Comparison of ENCODE assay signal across 17 cellular contexts in genomic region chr18:61666876-61667590, GRCh38.
A peak's percentile ranks its signal among the peaks of the same experiment; 100 is the strongest.
DNase-seq lines count a peak whose midpoint lies in the region; ATAC-seq and TF ChIP-seq lines count a peak whose summit lies in the region.
"Had no signal": no experiment of that assay in that cellular context is flagged by ENCODE, and none has a peak within 500 bp of the region (broad histone marks: within the 10 kb centered on the region; RNA-seq: fewer than 3 reads in every experiment).

No MANE protein-coding gene starts in this region.

- peaks cover 22% of the 10 kb centered on the region for H3K4me1 ChIP-seq in GM23338 (ENCODE audit: insufficient read depth)
- H3K4me1 ChIP-seq in iPS DF 6.9 (ENCODE audit: control insufficient read depth, insufficient read depth, low read length) = 0 out of 2 replicates have a peak, but pooled peaks cover 9% of the 10 kb centered on the region

- H3K9me3 Mint-ChIP-seq in GM23338 = no peaks in the 10 kb centered on the region
- H3K9me3 Mint-ChIP-seq in activated naive CD4-positive, alpha-beta T cell treated with anti-CD3 and anti-CD28 coated beads, Interleukin-2, amount 10 ng/mL, durations not matched to agents 7 days and 5 days = no peaks in the 10 kb centered on the region

- no peaks in the 10 kb centered on the region for H3K9me2 ChIP-seq in GM23338 (ENCODE audit: insufficient read depth)

- no peaks in the 10 kb centered on the region for H3K9me3 ChIP-seq in iPS DF 6.9 (ENCODE audit: control insufficient read depth, insufficient read depth, low read length)
- H3K9me3 ChIP-seq: SJCRH30 had no signal

- H3K36me3 Mint-ChIP-seq in GM23338 (ENCODE audit: low read depth) = no peaks in the 10 kb centered on the region
- no peaks in the 10 kb centered on the region for H3K36me3 Mint-ChIP-seq in activated naive CD4-positive, alpha-beta T cell treated with anti-CD3 and anti-CD28 coated beads, Interleukin-2, amount 10 ng/mL, durations not matched to agents 7 days and 5 days
- H3K36me3 Mint-ChIP-seq: CD8-positive, alpha-beta memory T cell had no signal

- ATAC-seq in GM23338 (no peak; the same call in 2 of the 3 replicates), HG03469 (IDR thresholded peaks at IDR 0.05; ENCODE audit: unreplicated experiment) (no peak), HG03045 (IDR thresholded peaks at IDR 0.05; ENCODE audit: unreplicated experiment) (no peak)

- DNase-seq in GM23338 (ENCODE audit: low spot score) (peak; percentile 18), NCI-H146 treated with DMSO at 0.1 percent for 48 hours (lab: John Stamatoyannopoulos, UW; ENCODE audit: unreplicated experiment) (peak; percentile 28), cerebellum (ENCODE audit: low spot score) (peak; percentile 55), iPS DF 6.9 (ENCODE audit: low read depth, low spot score) (peak; percentile 9)
- no peak for DNase-seq in activated naive CD4-positive, alpha-beta T cell treated with anti-CD3 and anti-CD28 coated beads, Interleukin-2, amount 10 ng/mL, durations not matched to agents 7 days and 5 days
- DNase-seq: ACHN; CD8-positive, alpha-beta memory T cell; DMS79 treated with DMSO at 0.1 percent for 48 hours; H7; NCI-H1930; NCI-H2171; NCI-H446 treated with DMSO at 0.1 percent for 48 hours; SJCRH30 had no signal

- H3K4me3 ChIP-seq in GM23338 (no peak overlapping the region), iPS DF 6.9 (ENCODE audit: low read length) (no peak overlapping the region)
- H3K4me3 ChIP-seq: SJCRH30 had no signal

- H3K79me2 ChIP-seq in GM23338 (replicated peaks; ENCODE audit: insufficient read depth) = no peaks in the 10 kb centered on the region

- H3K27ac Mint-ChIP-seq in GM23338 = no peak overlapping the region
- H3K27ac Mint-ChIP-seq in activated naive CD4-positive, alpha-beta T cell treated with anti-CD3 and anti-CD28 coated beads, Interleukin-2, amount 10 ng/mL, durations not matched to agents 7 days and 5 days = no peak overlapping the region
- H3K27ac Mint-ChIP-seq: CD8-positive, alpha-beta memory T cell had no signal

- H3K27ac ChIP-seq in GM23338 (ENCODE audit: low read depth) (no peak overlapping the region), iPS DF 6.9 (ENCODE audit: low read length) (no peak overlapping the region)
- H3K27ac ChIP-seq: HL-60, KMS-11, SJCRH30 had no signal

- CTCF ChIA-PET in activated naive CD4-positive, alpha-beta T cell treated with anti-CD3 and anti-CD28 coated beads, Interleukin-2, amount 10 ng/mL, durations not matched to agents 7 days and 5 days (lab: Charles Lee) = interaction anchor here (0.6 kb wide), 1 partner anchor 972 kb away, joined by 3 read pairs; no protein-coding TSS in a partner anchor

- no peaks in the 10 kb centered on the region for H3K27me3 ChIP-seq in GM23338 (ENCODE audit: insufficient read depth)
- H3K27me3 ChIP-seq in iPS DF 6.9 (ENCODE audit: control insufficient read depth, insufficient read depth, low read length) = no peaks in the 10 kb centered on the region
- H3K27me3 ChIP-seq: SJCRH30 had no signal

- H3K36me3 ChIP-seq in GM23338 (ENCODE audit: insufficient read depth) = no peaks in the 10 kb centered on the region
- no peaks in the 10 kb centered on the region for H3K36me3 ChIP-seq in iPS DF 6.9 (ENCODE audit: control insufficient read depth, insufficient read depth, low read length)
- H3K36me3 ChIP-seq: SJCRH30 had no signal

- no peaks in the 10 kb centered on the region for H3K27me3 Mint-ChIP-seq in GM23338 (ENCODE audit: insufficient read depth, low read depth, poor library complexity)
- peaks cover 4% of the 10 kb centered on the region for H3K27me3 Mint-ChIP-seq in activated naive CD4-positive, alpha-beta T cell treated with anti-CD3 and anti-CD28 coated beads, Interleukin-2, amount 10 ng/mL, durations not matched to agents 7 days and 5 days

- TF ChIP-seq CTCF in GM23338 (conservative IDR thresholded peaks at IDR 0.05; ENCODE audit: low read depth in 2 of 2) = no peak

- H3K4me2 ChIP-seq in GM23338 = no peak overlapping the region
- H3K4me2 ChIP-seq: KMS-11 had no signal

- H4K20me1 ChIP-seq in GM23338 (replicated peaks; ENCODE audit: insufficient read depth) = no peaks in the 10 kb centered on the region

- H3K4me3 Mint-ChIP-seq in GM23338 = no peak overlapping the region
- no peak overlapping the region for H3K4me3 Mint-ChIP-seq in activated naive CD4-positive, alpha-beta T cell treated with anti-CD3 and anti-CD28 coated beads, Interleukin-2, amount 10 ng/mL, durations not matched to agents 7 days and 5 days
- H3K4me3 Mint-ChIP-seq: CD8-positive, alpha-beta memory T cell had no signal

- H3K4me1 Mint-ChIP-seq in GM23338 = peaks cover 37% of the 10 kb centered on the region
- H3K4me1 Mint-ChIP-seq in activated naive CD4-positive, alpha-beta T cell treated with anti-CD3 and anti-CD28 coated beads, Interleukin-2, amount 10 ng/mL, durations not matched to agents 7 days and 5 days = no peaks in the 10 kb centered on the region
- H3K4me1 Mint-ChIP-seq: CD8-positive, alpha-beta memory T cell had no signal

- no peaks in the 10 kb centered on the region for H3F3A ChIP-seq in GM23338 (replicated peaks; ENCODE audit: low read depth)

- WGBS in iPS DF 6.9 (ENCODE audit: insufficient coverage, insufficient read length) = no CpG with 5 or more reads among the region's 2 CpGs

- peak overlapping the region; percentile 49; the same call in 1 of the 2 replicates for H2AFZ ChIP-seq in GM23338

TF ChIP-seq in GM23338, 12 proteins besides CTCF, POLR2A, EP300 and RAD21 (continues in another document):
- TF ChIP-seq STAT1 (IDR thresholded peaks at IDR 0.05; ENCODE audit: unreplicated experiment) (no peak), CREB1 (CRISPR knock-in tag; IDR thresholded peaks at IDR 0.05; ENCODE audit: low read depth) (no peak), ZNF462 (CRISPR knock-in tag; IDR thresholded peaks at IDR 0.05) (peak; percentile 82), NANOG (IDR thresholded peaks at IDR 0.05; ENCODE audit: borderline replicate concordance) (no peak), EZH2 (IDR thresholded peaks at IDR 0.05; ENCODE audit: low read depth, unreplicated experiment) (no peak), EZH2phosphoT487 (IDR thresholded peaks at IDR 0.05; ENCODE audit: unreplicated experiment) (no peak)
